ENCODE assay signal across 8 cellular contexts in genomic region chr6:32852018-32852843, GRCh38. TPM values are rescaled to one million over a fixed set of nuclear protein-coding genes. Genes with fewer than 3 reads are reported as not detected.
A peak's percentile ranks its signal among the peaks of the same experiment; 100 is the strongest.
DNase-seq lines count a peak whose midpoint lies in the region; ATAC-seq and TF ChIP-seq lines count a peak whose summit lies in the region.

No MANE protein-coding gene starts in this region.

- peak overlapping the region; percentile 99 for H3K4me3 Mint-ChIP-seq in T-helper 2 cell treated with Interferon-gamma antibody and Interleukin-4, amounts not matched to agents 5 μg/mL and 100 μg/mL, for 36 hours
- peak overlapping the region; percentile 98 for H3K4me3 Mint-ChIP-seq in activated T-helper 1 cell treated with anti-CD3 and anti-CD28 coated beads, Interleukin-12 subunit alpha, Interleukin-12 subunit beta, Interleukin-2, Interleukin-4 antibody, amounts not matched to agents 30 ng/mL and 10 ng/mL and 1 ng/mL, durations not matched to agents 14 hours and 24 hours and 36 hours

- peaks cover 57% of the 10 kb centered on the region for H3K4me1 Mint-ChIP-seq in T-helper 2 cell treated with Interferon-gamma antibody and Interleukin-4, amounts not matched to agents 5 μg/mL and 100 μg/mL, for 36 hours (ENCODE audit: low read depth)
- H3K4me1 Mint-ChIP-seq in activated T-helper 1 cell treated with anti-CD3 and anti-CD28 coated beads, Interleukin-12 subunit alpha, Interleukin-12 subunit beta, Interleukin-2, Interleukin-4 antibody, amounts not matched to agents 30 ng/mL and 10 ng/mL and 1 ng/mL, durations not matched to agents 14 hours and 24 hours and 36 hours (ENCODE audit: low read depth), result peaks cover 71% of the 10 kb centered on the region

- peak overlapping the region; percentile 69 to 99 (median 90) for H3K4me3 ChIP-seq in heart left ventricle

- DNase-seq in T-helper 2 cell treated with Interferon-gamma antibody and Interleukin-4, amounts not matched to agents 5 μg/mL and 100 μg/mL, for 36 hours (ENCODE audit: low spot score), result no peak
- no peak for DNase-seq in T-helper 2 cell
- DNase-seq in activated T-helper 1 cell treated with anti-CD3 and anti-CD28 coated beads, Interleukin-12 subunit alpha, Interleukin-12 subunit beta, Interleukin-2, Interleukin-4 antibody, amounts not matched to agents 30 ng/mL and 10 ng/mL and 1 ng/mL, durations not matched to agents 14 hours and 24 hours and 36 hours (ENCODE audit: low spot score), result no peak
- peak in 3 of 5 donors; percentile 44 to 51 (median 48) for DNase-seq in heart left ventricle
- DNase-seq in sciatic nerve (ENCODE audit: low spot score), result peak; percentile 71
- DNase-seq in omental fat pad (ENCODE audit: low spot score), result no peak
- no peak for DNase-seq in NCI-H2171 treated with DMSO at 0.1 percent for 48 hours (lab: John Stamatoyannopoulos, UW)
- no peak for DNase-seq in occipital lobe (lab: John Stamatoyannopoulos, UW)

- no peaks in the 10 kb centered on the region for H3K27me3 Mint-ChIP-seq in T-helper 2 cell treated with Interferon-gamma antibody and Interleukin-4, amounts not matched to agents 5 μg/mL and 100 μg/mL, for 36 hours (ENCODE audit: low read depth)
- no peaks in the 10 kb centered on the region for H3K27me3 Mint-ChIP-seq in activated T-helper 1 cell treated with anti-CD3 and anti-CD28 coated beads, Interleukin-12 subunit alpha, Interleukin-12 subunit beta, Interleukin-2, Interleukin-4 antibody, amounts not matched to agents 30 ng/mL and 10 ng/mL and 1 ng/mL, durations not matched to agents 14 hours and 24 hours and 36 hours (ENCODE audit: insufficient read depth)

- H3K27me3 ChIP-seq in heart left ventricle, result no peaks in the 10 kb centered on the region

- no peaks in the 10 kb centered on the region for H3K9me3 Mint-ChIP-seq in T-helper 2 cell treated with Interferon-gamma antibody and Interleukin-4, amounts not matched to agents 5 μg/mL and 100 μg/mL, for 36 hours
- no peaks in the 10 kb centered on the region for H3K9me3 Mint-ChIP-seq in activated T-helper 1 cell treated with anti-CD3 and anti-CD28 coated beads, Interleukin-12 subunit alpha, Interleukin-12 subunit beta, Interleukin-2, Interleukin-4 antibody, amounts not matched to agents 30 ng/mL and 10 ng/mL and 1 ng/mL, durations not matched to agents 14 hours and 24 hours and 36 hours

- H3K27ac ChIP-seq in heart left ventricle, result peak overlapping the region; percentile 90 to 100 (median 99)

- H3K36me3 Mint-ChIP-seq in T-helper 2 cell treated with Interferon-gamma antibody and Interleukin-4, amounts not matched to agents 5 μg/mL and 100 μg/mL, for 36 hours (ENCODE audit: low read depth), result peaks cover 86% of the 10 kb centered on the region
- peaks cover 79% of the 10 kb centered on the region for H3K36me3 Mint-ChIP-seq in activated T-helper 1 cell treated with anti-CD3 and anti-CD28 coated beads, Interleukin-12 subunit alpha, Interleukin-12 subunit beta, Interleukin-2, Interleukin-4 antibody, amounts not matched to agents 30 ng/mL and 10 ng/mL and 1 ng/mL, durations not matched to agents 14 hours and 24 hours and 36 hours (ENCODE audit: low read depth)

- 40 to 49% (median 48%) methylated on average over 23 of the region's 23 CpGs for WGBS in heart left ventricle, 4 donors

- peak in 1 of 4 donors; percentile 2 for ATAC-seq in heart left ventricle
- ATAC-seq in sciatic nerve, result no peak
- ATAC-seq in omental fat pad (ENCODE audit: low FRiP score), result no peak

- H3K9me3 ChIP-seq in heart left ventricle, result no peaks in the 10 kb centered on the region

- no peak for TF ChIP-seq POLR2A in heart left ventricle (IDR thresholded peaks at IDR 0.05)

- intact Hi-C loops in activated T-helper 1 cell treated with anti-CD3 and anti-CD28 coated beads, Interleukin-12 subunit alpha, Interleukin-12 subunit beta, Interleukin-2, Interleukin-4 antibody, amounts not matched to agents 30 ng/mL and 10 ng/mL and 1 ng/mL, durations not matched to agents 14 hours and 24 hours and 36 hours (cut with micrococcal nuclease), result loop anchor here (2.0 to 10.0 kb wide), 6 partner anchors 185 to 1280 kb away; partner anchors contain the start of genes AGPAT1, HLA-DQB1, HSPA1A and HSPA1L
- intact Hi-C loops in heart left ventricle (cut with DNase I) (loop anchor here in 2 of 10 donors (1.0 to 2.0 kb wide), 2 partner anchors 8 to 13 kb away; partner anchors contain the start of genes PSMB8 (in 1 of the 2) and TAP2 (in 1 of the 2)), sciatic nerve (cut with DNase I) (no loop called here)

- no peak for TF ChIP-seq CTCF in heart left ventricle (IDR thresholded peaks at IDR 0.05)
- no peak for TF ChIP-seq CTCF in omental fat pad (IDR thresholded peaks at IDR 0.05)

- peaks cover 0 to 79% (median 24%) of the 10 kb centered on the region in 12 donors for H3K4me1 ChIP-seq in heart left ventricle

- peak overlapping the region; percentile 87 for H3K27ac Mint-ChIP-seq in T-helper 2 cell treated with Interferon-gamma antibody and Interleukin-4, amounts not matched to agents 5 μg/mL and 100 μg/mL, for 36 hours
- H3K27ac Mint-ChIP-seq in activated T-helper 1 cell treated with anti-CD3 and anti-CD28 coated beads, Interleukin-12 subunit alpha, Interleukin-12 subunit beta, Interleukin-2, Interleukin-4 antibody, amounts not matched to agents 30 ng/mL and 10 ng/mL and 1 ng/mL, durations not matched to agents 14 hours and 24 hours and 36 hours, result peak overlapping the region; percentile 94

- H3K36me3 ChIP-seq in heart left ventricle, result peaks cover 0 to 65% (median 47%) of the 10 kb centered on the region in 9 donors

RNA-seq across cellular contexts. Expression of gene TAP1, which starts 1.3 kb away (rescaled TPM):
- 284 and 290 TPM in 2 replicates for total RNA-seq in activated T-helper 1 cell treated with anti-CD3 and anti-CD28 coated beads, Interleukin-12 subunit alpha, Interleukin-12 subunit beta, Interleukin-2, Interleukin-4 antibody, amounts not matched to agents 30 ng/mL and 10 ng/mL and 1 ng/mL, durations not matched to agents 14 hours and 24 hours and 36 hours
- total RNA-seq in heart left ventricle (100 to 1,000 TPM in 1 of 9 donors, 10 to 100 TPM in 8; 15.1 to 207 (median 20.3) TPM), sciatic nerve (32.8 TPM), omental fat pad (100 to 1,000 TPM in 1 of 4 donors, 10 to 100 TPM in 3; 30.5 to 128 (median 55.6) TPM), occipital lobe (7.5 TPM)
- 10 to 100 TPM; 21.6 to 44.5 TPM for polyA plus RNA-seq in heart left ventricle

RNA-seq across cellular contexts. Expression of gene PSMB9, which starts 1.8 kb away (rescaled TPM):
- total RNA-seq in activated T-helper 1 cell treated with anti-CD3 and anti-CD28 coated beads, Interleukin-12 subunit alpha, Interleukin-12 subunit beta, Interleukin-2, Interleukin-4 antibody, amounts not matched to agents 30 ng/mL and 10 ng/mL and 1 ng/mL, durations not matched to agents 14 hours and 24 hours and 36 hours, result 249 and 253 TPM in 2 replicates
- total RNA-seq in heart left ventricle (100 to 1,000 TPM in 1 of 9 donors, 10 to 100 TPM in 7, 1 to 10 TPM in 1; 8.9 to 182 (median 14.6) TPM), sciatic nerve (41.1 TPM), omental fat pad (10 to 100 TPM; 22.2 to 84.2 (median 23.8) TPM), occipital lobe (5.8 TPM)
- polyA plus RNA-seq in heart left ventricle, result 10 to 100 TPM; 15.7 to 23.3 TPM

RNA-seq across cellular contexts. Expression of gene PSMB8, which starts 8.4 kb away (rescaled TPM):
- total RNA-seq in activated T-helper 1 cell treated with anti-CD3 and anti-CD28 coated beads, Interleukin-12 subunit alpha, Interleukin-12 subunit beta, Interleukin-2, Interleukin-4 antibody, amounts not matched to agents 30 ng/mL and 10 ng/mL and 1 ng/mL, durations not matched to agents 14 hours and 24 hours and 36 hours, result 353 and 358 TPM in 2 replicates
- total RNA-seq in heart left ventricle, result 100 to 1,000 TPM in 1 of 9 donors, 10 to 100 TPM in 8; 11.1 to 115 (median 15.2) TPM
- 10 to 100 TPM; 23.1 to 32.6 TPM for polyA plus RNA-seq in heart left ventricle
- 39.3 TPM for total RNA-seq in sciatic nerve
- total RNA-seq in omental fat pad, result 10 to 100 TPM; 38.5 to 71.2 (median 42.3) TPM
- 5.3 TPM for total RNA-seq in occipital lobe

RNA-seq across cellular contexts. Expression of gene TAP2, which starts 13.7 kb away (rescaled TPM):
- total RNA-seq in activated T-helper 1 cell treated with anti-CD3 and anti-CD28 coated beads, Interleukin-12 subunit alpha, Interleukin-12 subunit beta, Interleukin-2, Interleukin-4 antibody, amounts not matched to agents 30 ng/mL and 10 ng/mL and 1 ng/mL, durations not matched to agents 14 hours and 24 hours and 36 hours, result 160 and 167 TPM in 2 replicates
- total RNA-seq in heart left ventricle (100 to 1,000 TPM in 1 of 9 donors, 10 to 100 TPM in 6, 1 to 10 TPM in 2; 5.4 to 107 (median 14.9) TPM), sciatic nerve (26.3 TPM), omental fat pad (10 to 100 TPM; 10.1 to 54.5 (median 20.0) TPM), occipital lobe (3.9 TPM)
- polyA plus RNA-seq in heart left ventricle, result 10 to 100 TPM in 1 of 2 donors, 1 to 10 TPM in 1; 7.7 to 12.0 TPM

RNA-seq across cellular contexts. Expression of gene HLA-DOB, which starts 35.4 kb away (rescaled TPM):
- 4.2 and 4.3 TPM in 2 replicates for total RNA-seq in activated T-helper 1 cell treated with anti-CD3 and anti-CD28 coated beads, Interleukin-12 subunit alpha, Interleukin-12 subunit beta, Interleukin-2, Interleukin-4 antibody, amounts not matched to agents 30 ng/mL and 10 ng/mL and 1 ng/mL, durations not matched to agents 14 hours and 24 hours and 36 hours
- total RNA-seq in heart left ventricle (1 to 10 TPM in 1 of 9 donors, under 1 TPM in 6, not detected in 2; 0.25 to 2.7 (median 0.60) TPM), sciatic nerve (1.8 TPM), omental fat pad (1 to 10 TPM in 2 of 4 donors, under 1 TPM in 1, not detected in 1; 0.56 to 2.8 (median 1.6) TPM), occipital lobe (not detected)
- polyA plus RNA-seq in heart left ventricle, result under 1 TPM; 0.30 to 0.76 TPM

Comparison
In these comparisons a context has a peak if more than half of its experiments do, and no peak if none do; other contexts are left out.
1. DNase-seq: peak in heart left ventricle (3 of 5) and sciatic nerve (single experiment); none in T-helper 2 cell treated with Interferon-gamma antibody and Interleukin-4, amounts not matched to agents 5 μg/mL and 100 μg/mL, for 36 hours (single experiment), T-helper 2 cell (0 of 5), activated T-helper 1 cell treated with anti-CD3 and anti-CD28 coated beads, Interleukin-12 subunit alpha, Interleukin-12 subunit beta, Interleukin-2, Interleukin-4 antibody, amounts not matched to agents 30 ng/mL and 10 ng/mL and 1 ng/mL, durations not matched to agents 14 hours and 24 hours and 36 hours (single experiment), omental fat pad (single experiment), NCI-H2171 treated with DMSO at 0.1 percent for 48 hours (single experiment) and occipital lobe (single experiment).